In genomic region chr7:85396676-85397075, GRCh38 we compare ENCODE assay signal across 31 cellular contexts.
"Had no signal": no experiment of that assay in that cellular context is flagged by ENCODE, and none has a peak within 500 bp of the region (broad histone marks: within the 10 kb centered on the region; RNA-seq: fewer than 3 reads in every experiment).

No MANE protein-coding gene starts in this region.

- H2AFZ ChIP-seq: hepatocyte had no signal

- H3K4me3 Mint-ChIP-seq: immature natural killer cell; mesothelial cell of epicardium; naive B cell; natural killer cell; nephron progenitor cell; stimulated activated effector memory CD8-positive, alpha-beta T cell treated with anti-CD3 and anti-CD28 coated beads, Interleukin-12 subunit alpha, Interleukin-12 subunit beta, amount 100 ng/mL, for 72 hours; stimulated activated naive CD8-positive, alpha-beta T cell treated with anti-CD3 and anti-CD28 coated beads, Interleukin-15, Interleukin-2, amounts not matched to agents 100 ng/mL and 50 ng/mL, for 24 hours had no signal

- ATAC-seq: heart right ventricle; left colon; left lung; lower lobe of right lung; natural killer cell; right cardiac atrium; stimulated activated effector memory CD8-positive, alpha-beta T cell treated with anti-CD3 and anti-CD28 coated beads, Interleukin-12 subunit alpha, Interleukin-12 subunit beta, amount 100 ng/mL, for 72 hours; upper lobe of right lung had no signal

- H3K27me3 Mint-ChIP-seq: progenitor cell of endocrine pancreas; stimulated activated naive CD8-positive, alpha-beta T cell treated with anti-CD3 and anti-CD28 coated beads, Interleukin-15, Interleukin-2, amounts not matched to agents 100 ng/mL and 50 ng/mL, for 24 hours had no signal

- H3K27me3 ChIP-seq: heart right ventricle, hepatocyte, left lung, ovary, sigmoid colon, spleen, suprapubic skin, tibial artery, upper lobe of right lung had no signal

- DNase-seq: heart right ventricle; immature natural killer cell; kidney; left colon; left lung; lower lobe of right lung; mammary epithelial cell; mesendoderm; naive B cell; natural killer cell; nephron progenitor cell; ovary; retina; right cardiac atrium; sigmoid colon; small intestine; spleen; stimulated activated CD4-positive, alpha-beta T cell treated with anti-CD3 and anti-CD28 coated beads, Interleukin-4, amount 100 ng/mL, for 24 hours; stimulated activated naive CD4-positive, alpha-beta T cell; tibial artery; trophoblast cell; upper lobe of right lung had no signal

- H3K4me3 ChIP-seq: heart right ventricle, hepatocyte, left lung, lower lobe of right lung, ovary, sigmoid colon, spleen, suprapubic skin, thoracic aorta, tibial artery, upper lobe of right lung had no signal

- H3K79me2 ChIP-seq: hepatocyte had no signal

- FAIRE-seq: islet of Langerhans, kidney, small intestine, urothelium cell line had no signal

- H3K4me1 Mint-ChIP-seq: immature natural killer cell; natural killer cell; nephron progenitor cell; stimulated activated effector memory CD8-positive, alpha-beta T cell treated with anti-CD3 and anti-CD28 coated beads, Interleukin-12 subunit alpha, Interleukin-12 subunit beta, amount 100 ng/mL, for 72 hours had no signal

- H3K9me3 ChIP-seq: lower lobe of right lung, ovary, sigmoid colon, suprapubic skin, thoracic aorta, tibial artery, upper lobe of right lung had no signal

- H3K36me3 ChIP-seq: heart right ventricle, left lung, lower lobe of right lung, ovary, sigmoid colon, spleen, suprapubic skin, thoracic aorta, tibial artery, upper lobe of right lung had no signal

- H3K27ac Mint-ChIP-seq: immature natural killer cell; naive B cell; natural killer cell; nephron progenitor cell; progenitor cell of endocrine pancreas; stimulated activated effector memory CD8-positive, alpha-beta T cell treated with anti-CD3 and anti-CD28 coated beads, Interleukin-12 subunit alpha, Interleukin-12 subunit beta, amount 100 ng/mL, for 72 hours; stimulated activated naive CD8-positive, alpha-beta T cell treated with anti-CD3 and anti-CD28 coated beads, Interleukin-15, Interleukin-2, amounts not matched to agents 100 ng/mL and 50 ng/mL, for 24 hours had no signal

- H3K4me2 ChIP-seq: hepatocyte had no signal

- H3K9me3 Mint-ChIP-seq: stimulated activated naive CD8-positive, alpha-beta T cell treated with anti-CD3 and anti-CD28 coated beads, Interleukin-15, Interleukin-2, amounts not matched to agents 100 ng/mL and 50 ng/mL, for 24 hours had no signal

- H3K4me1 ChIP-seq: heart right ventricle, left lung, lower lobe of right lung, sigmoid colon, spleen, suprapubic skin, tibial artery, upper lobe of right lung had no signal

- H3K36me3 Mint-ChIP-seq: natural killer cell; stimulated activated effector memory CD8-positive, alpha-beta T cell treated with anti-CD3 and anti-CD28 coated beads, Interleukin-12 subunit alpha, Interleukin-12 subunit beta, amount 100 ng/mL, for 72 hours had no signal

- H3K27ac ChIP-seq: heart right ventricle, hepatocyte, left lung, lower lobe of right lung, ovary, sigmoid colon, spleen, suprapubic skin, thoracic aorta, tibial artery, upper lobe of right lung had no signal
